ENCODE assay signal across 22 cellular contexts in the genomic region with DNA sequence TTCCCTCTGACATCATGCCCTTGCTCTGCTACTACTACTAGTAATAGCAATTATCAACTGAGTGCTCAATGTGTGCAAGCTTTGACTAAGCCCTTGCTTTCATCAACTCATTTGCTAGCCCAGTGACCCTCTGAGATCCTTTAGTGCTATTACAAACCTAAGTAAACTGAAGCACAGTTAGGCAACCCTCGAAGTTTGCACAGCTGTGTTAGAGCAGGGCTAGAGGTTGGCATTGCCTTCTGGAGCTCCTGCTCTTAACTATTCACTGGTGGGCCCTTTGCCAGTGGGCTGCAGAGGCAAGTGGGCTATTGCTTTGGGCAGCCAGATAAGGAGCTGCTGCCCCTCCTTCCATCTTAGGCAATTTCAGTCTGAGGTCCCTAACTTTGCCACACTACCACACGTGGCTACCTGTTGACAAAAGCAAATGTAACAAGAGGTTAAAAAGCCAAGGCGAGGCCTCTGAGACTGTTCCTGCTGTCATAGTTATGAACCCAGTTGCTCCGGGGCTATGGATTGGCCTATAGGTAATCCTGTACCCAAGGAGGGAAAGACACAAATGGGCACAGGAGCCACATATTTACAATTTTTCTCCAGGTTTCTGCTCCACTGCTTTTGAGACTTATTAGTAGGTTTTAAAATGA. TPM values are rescaled to one million over a fixed set of nuclear protein-coding genes. Genes with fewer than 3 reads are reported as not detected.
DNase-seq lines count a peak whose midpoint lies in the region; ATAC-seq and TF ChIP-seq lines count a peak whose summit lies in the region.
"Had no signal": no experiment of that assay in that cellular context is flagged by ENCODE, and none has a peak within 500 bp of the region (broad histone marks: within the 10 kb centered on the region; RNA-seq: fewer than 3 reads in every experiment).

No MANE protein-coding gene starts in this region.

- no peak overlapping the region for H2AK9ac ChIP-seq in IMR-90 (replicated peaks; ENCODE audit: low read depth, low read length, poor library complexity)

- peak overlapping the region; percentile 63; the same call in 1 of the 2 replicates for H3K27ac ChIP-seq in IMR-90 (ENCODE audit: insufficient read depth, low read length)
- H3K27ac ChIP-seq in thyroid gland, result no peak overlapping the region
- H3K27ac ChIP-seq: brain microvascular endothelial cell, epithelial cell of prostate, parathyroid adenoma, uterus had no signal

- no peak for TF ChIP-seq RAD21 in IMR-90 (IDR thresholded peaks at IDR 0.05; ENCODE audit: low read length)

- 0 out of 2 replicates have a peak overlapping the region, but pooled peaks have one; percentile 12 for H4K91ac ChIP-seq in IMR-90 (ENCODE audit: insufficient read depth, low read depth, low read length)

- intact Hi-C loops in IMR-90 (cut with micrococcal nuclease), result no loop called here
- intact Hi-C loops in thyroid gland (cut with DNase I), result no loop called here
- intact Hi-C loops in cardiac septum (cut with DNase I), result no loop called here

- peak overlapping the region; percentile 3; the same call in 1 of the 2 replicates for H3K4me2 ChIP-seq in IMR-90 (ENCODE audit: low read depth, low read length)
- H3K4me2 ChIP-seq: SK-N-SH had no signal

- no peak overlapping the region for H3K14ac ChIP-seq in IMR-90 (replicated peaks; ENCODE audit: low read depth, low read length)

- H2BK20ac ChIP-seq in IMR-90 (ENCODE audit: low read depth, low read length), result 0 out of 2 replicates have a peak overlapping the region, but pooled peaks have one; percentile 9

- H4K5ac ChIP-seq in IMR-90 (ENCODE audit: low read depth, low read length), result peak overlapping the region; percentile 45; the same call in 1 of the 2 replicates

- H3K4me1 ChIP-seq in IMR-90 (ENCODE audit: control insufficient read depth, insufficient read depth, low read length) (peaks cover 8% of the 10 kb centered on the region), thyroid gland (peaks cover 0 to 5% of the 10 kb centered on the region in 2 donors)
- H3K4me1 ChIP-seq: parathyroid adenoma, uterus had no signal

- DNase-seq in IMR-90, result peak; percentile 41
- peak; percentile 76 for DNase-seq in NCI-H748 (lab: John Stamatoyannopoulos, UW; ENCODE audit: unreplicated experiment)
- DNase-seq in fibroblast of peridontal ligament (ENCODE audit: extremely low read depth), result peak; percentile 54
- peak; percentile 5 to 16 for DNase-seq in thyroid gland
- no peak for DNase-seq in stimulated activated naive CD8-positive, alpha-beta T cell treated with anti-CD3 and anti-CD28 coated beads, Interleukin-15, Interleukin-2, amounts not matched to agents 100 U/mL and 50 U/mL, for 24 hours
- DNase-seq in cerebellum (ENCODE audit: low spot score), result no peak
- DNase-seq in cardiac septum (ENCODE audit: low spot score), result no peak
- DNase-seq: activated CD4-positive, CD25-positive, alpha-beta regulatory T cell treated with anti-CD3 and anti-CD28 coated beads, Interleukin-2, amount 50 U/mL, for 72 hours; activated naive CD8-positive, alpha-beta T cell treated with anti-CD3 and anti-CD28 coated beads, Interleukin-2, amount 10 ng/mL, durations not matched to agents 7 days and 5 days; AML-193; brain microvascular endothelial cell; GF-D8; Karpas-422; NCI-H1436; NCI-H446 treated with DMSO at 0.1 percent for 48 hours; OCI-M1; SK-N-SH; stimulated activated CD4-positive, alpha-beta T cell treated with anti-CD3 and anti-CD28 coated beads, Interleukin-2, amount 100 ng/mL, for 24 hours; uterus had no signal

- H3K9me3 ChIP-seq in IMR-90 (ENCODE audit: control insufficient read depth, insufficient read depth, low read length) (no peaks in the 10 kb centered on the region), thyroid gland (no peaks in the 10 kb centered on the region)
- H3K9me3 ChIP-seq: SK-N-SH, uterus had no signal

- peak overlapping the region; percentile 67 for H2AFZ ChIP-seq in IMR-90 (replicated peaks; ENCODE audit: low read length, poor library complexity)
- H2AFZ ChIP-seq: parathyroid adenoma had no signal

- ATAC-seq in IMR-90 (ENCODE audit: low read depth), result peak; percentile 54
- ATAC-seq in stimulated activated naive CD8-positive, alpha-beta T cell treated with anti-CD3 and anti-CD28 coated beads, Interleukin-15, Interleukin-2, amounts not matched to agents 100 U/mL and 50 U/mL, for 24 hours, result no peak
- ATAC-seq: HCT116 had no signal

- POLR2A ChIA-PET in IMR-90 (lab: Charles Lee; ENCODE audit: unreplicated experiment), result interaction anchor here (0.6 kb wide), 1 partner anchor 183 kb away, joined by 4 read pairs; no protein-coding TSS in a partner anchor

- peak overlapping the region; percentile 63 for H3K18ac ChIP-seq in IMR-90 (ENCODE audit: low read depth, low read length)

- dilution Hi-C loops in IMR-90 (cut with HindIII; ENCODE audit: low sequenced_read_pairs, unreplicated experiment), result no loop called here

- no peak overlapping the region for H3K4me3 ChIP-seq in IMR-90 (ENCODE audit: insufficient read depth, low read depth, low read length)
- H3K4me3 ChIP-seq in thyroid gland (replicated peaks in 1 of 3), result no peak overlapping the region
- H3K4me3 ChIP-seq: uterus had no signal

- no peak overlapping the region for H4K8ac ChIP-seq in IMR-90 (ENCODE audit: low read depth in 2 of 2, low read length in 2 of 2)

- H3K23ac ChIP-seq in IMR-90 (ENCODE audit: low read depth, low read length), result no peak overlapping the region

- H2BK120ac ChIP-seq in IMR-90 (ENCODE audit: low read depth, low read length), result peak overlapping the region; percentile 32

- H3K56ac ChIP-seq in IMR-90 (ENCODE audit: extremely low read depth, insufficient read depth, low read length), result no peak overlapping the region

- H2AK5ac ChIP-seq in IMR-90 (ENCODE audit: low read depth, low read length), result no peak overlapping the region

- 100% methylated on average over 1 of the region's 4 CpGs; no CpG with 5 or more reads in 1 of the 2 experiments for WGBS in IMR-90 (ENCODE audit: extremely low coverage in 2 of 2, insufficient read length in 1 of 2), 2 experiments
- 57 to 67% methylated on average over 3 to 4 of the region's 4 CpGs for WGBS in thyroid gland, 2 donors

- H3K79me1 ChIP-seq in IMR-90 (ENCODE audit: low read depth in 1 of 2, low read length in 2 of 2), result no peaks in the 10 kb centered on the region

- no peak for TF ChIP-seq POLR2A in IMR-90 (IDR thresholded peaks at IDR 0.05; ENCODE audit: low read depth, low read length)
- no peak for TF ChIP-seq POLR2A in thyroid gland (IDR thresholded peaks at IDR 0.05)

- H3K36me3 ChIP-seq in IMR-90 (ENCODE audit: control insufficient read depth, insufficient read depth, low read length), result no peaks in the 10 kb centered on the region
- no peaks in the 10 kb centered on the region for H3K36me3 ChIP-seq in thyroid gland
- H3K36me3 ChIP-seq: brain microvascular endothelial cell, uterus had no signal

- H2BK5ac ChIP-seq in IMR-90 (ENCODE audit: low read depth, low read length, poor library complexity, severe bottlenecking), result peak overlapping the region; percentile 43

- in situ Hi-C loops in IMR-90 (cut with MboI; ENCODE audit: low sequenced_read_pairs), result no loop called here

- TF ChIP-seq CTCF in IMR-90 (conservative IDR thresholded peaks at IDR 0.05; ENCODE audit: low read depth, low read length) (no peak), thyroid gland (IDR thresholded peaks at IDR 0.05) (no peak)

- H3K27me3 ChIP-seq in IMR-90 (ENCODE audit: control insufficient read depth, insufficient read depth, low read length) (no peaks in the 10 kb centered on the region), thyroid gland (no peaks in the 10 kb centered on the region)
- H3K27me3 ChIP-seq: brain microvascular endothelial cell, uterus had no signal

- no peak overlapping the region for H3K9ac ChIP-seq in IMR-90 (ENCODE audit: low read depth, low read length)
- H3K9ac ChIP-seq: parathyroid adenoma, SK-N-SH had no signal

- H3K4ac ChIP-seq in IMR-90 (ENCODE audit: low read depth, low read length), result no peak overlapping the region

- no peaks in the 10 kb centered on the region for H3K9me1 ChIP-seq in IMR-90 (ENCODE audit: insufficient read depth, low read length)

- no peaks in the 10 kb centered on the region for H4K20me1 ChIP-seq in IMR-90 (ENCODE audit: insufficient read depth, low read length)

- CTCF ChIA-PET in IMR-90 (lab: Yijun Ruan, JAX), result no interaction called here

- no TSS peak for BruUV-seq in IMR-90 (replicated peaks; lab: Mats Ljungman, UMichigan)

- no peak overlapping the region for H2BK15ac ChIP-seq in IMR-90 (ENCODE audit: low read depth, low read length)

TF ChIP-seq in IMR-90, 13 proteins besides CTCF, POLR2A, EP300 and RAD21 (continues in another document):
- TF ChIP-seq CHD1 (IDR thresholded peaks at IDR 0.05; ENCODE audit: low read depth, low read length) (no peak), SMC3 (IDR thresholded peaks at IDR 0.05; ENCODE audit: low read depth, low read length) (no peak), FOS (IDR thresholded peaks at IDR 0.05; ENCODE audit: low read depth, low read length) (no peak), BHLHE40 (IDR thresholded peaks at IDR 0.05; ENCODE audit: low read depth, low read length) (no peak), MXI1 (IDR thresholded peaks at IDR 0.05; ENCODE audit: borderline replicate concordance, low read depth, low read length) (no peak), MAFK (IDR thresholded peaks at IDR 0.05; ENCODE audit: low read depth, low read length) (no peak)
- TF ChIP-seq, protein P1, sequence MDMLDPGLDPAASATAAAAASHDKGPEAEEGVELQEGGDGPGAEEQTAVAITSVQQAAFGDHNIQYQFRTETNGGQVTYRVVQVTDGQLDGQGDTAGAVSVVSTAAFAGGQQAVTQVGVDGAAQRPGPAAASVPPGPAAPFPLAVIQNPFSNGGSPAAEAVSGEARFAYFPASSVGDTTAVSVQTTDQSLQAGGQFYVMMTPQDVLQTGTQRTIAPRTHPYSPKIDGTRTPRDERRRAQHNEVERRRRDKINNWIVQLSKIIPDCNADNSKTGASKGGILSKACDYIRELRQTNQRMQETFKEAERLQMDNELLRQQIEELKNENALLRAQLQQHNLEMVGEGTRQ (IDR thresholded peaks at IDR 0.05; ENCODE audit: low read depth, low read length), result no peak
- TF ChIP-seq, protein P2, sequence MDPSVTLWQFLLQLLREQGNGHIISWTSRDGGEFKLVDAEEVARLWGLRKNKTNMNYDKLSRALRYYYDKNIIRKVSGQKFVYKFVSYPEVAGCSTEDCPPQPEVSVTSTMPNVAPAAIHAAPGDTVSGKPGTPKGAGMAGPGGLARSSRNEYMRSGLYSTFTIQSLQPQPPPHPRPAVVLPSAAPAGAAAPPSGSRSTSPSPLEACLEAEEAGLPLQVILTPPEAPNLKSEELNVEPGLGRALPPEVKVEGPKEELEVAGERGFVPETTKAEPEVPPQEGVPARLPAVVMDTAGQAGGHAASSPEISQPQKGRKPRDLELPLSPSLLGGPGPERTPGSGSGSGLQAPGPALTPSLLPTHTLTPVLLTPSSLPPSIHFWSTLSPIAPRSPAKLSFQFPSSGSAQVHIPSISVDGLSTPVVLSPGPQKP (IDR thresholded peaks at IDR 0.05; ENCODE audit: borderline replicate concordance, low read depth, low read length), result no peak

RNA-seq across cellular contexts. Expression of a gene that starts 41.5 kb away (rescaled TPM):
- total RNA-seq in IMR-90 (2012; rRNA removed) (35.3 and 45.8 TPM in 2 replicates), thyroid gland (10 to 100 TPM; 22.5 to 26.0 (median 23.7) TPM), cerebellum (84.3 TPM), cardiac septum (16.1 TPM)
- 6.4 and 8.1 TPM in 2 replicates for polyA plus RNA-seq in IMR-90 (2012; rRNA removed)
- 1.2 and 1.4 TPM in 2 replicates for polyA plus RNA-seq in IMR-90 (2012; cell fraction: cytosol; rRNA removed)
- 1.5 and 12.4 TPM in 2 replicates for polyA plus RNA-seq in IMR-90 (2012; cell fraction: nucleus; rRNA removed; ENCODE audit: low replicate concordance)

Comparison
In these comparisons a context has a peak if more than half of its experiments do, and no peak if none do; other contexts are left out.
1. DNase-seq: peak in IMR-90 (single experiment), NCI-H748 (single experiment), fibroblast of peridontal ligament (single experiment) and thyroid gland (2 of 2); none in stimulated activated naive CD8-positive, alpha-beta T cell treated with anti-CD3 and anti-CD28 coated beads, Interleukin-15, Interleukin-2, amounts not matched to agents 100 U/mL and 50 U/mL, for 24 hours (single experiment), cerebellum (single experiment) and cardiac septum (single experiment).